8 cellular contexts compared by ENCODE assay signal in genomic region chr4:71187399-71188196, GRCh38.
DNase-seq lines count a peak whose midpoint lies in the region; ATAC-seq, FAIRE-seq and TF ChIP-seq lines count a peak whose summit lies in the region.

No MANE protein-coding gene starts in this region.

- no peak for FAIRE-seq in D721Med (lab: Jason Lieb, UNC)

- H3K27ac Mint-ChIP-seq in activated T-helper 2 cell treated with anti-CD3 and anti-CD28 coated beads, Interferon-gamma antibody, Interleukin-2, Interleukin-4, amounts not matched to agents 10 μg/mL and 5 μg/mL and 100 μg/mL, durations not matched to agents 14 hours and 24 hours and 36 hours = no peak overlapping the region
- H3K27ac Mint-ChIP-seq in glutamatergic neuron (ENCODE audit: unreplicated experiment) (no peak overlapping the region), osteocyte (ENCODE audit: unreplicated experiment) (peak overlapping the region; percentile 59)

- H3K4me3 Mint-ChIP-seq in activated T-helper 2 cell treated with anti-CD3 and anti-CD28 coated beads, Interferon-gamma antibody, Interleukin-2, Interleukin-4, amounts not matched to agents 10 μg/mL and 5 μg/mL and 100 μg/mL, durations not matched to agents 14 hours and 24 hours and 36 hours (ENCODE audit: low read depth) = peak overlapping the region; percentile 74
- H3K4me3 Mint-ChIP-seq in glutamatergic neuron (ENCODE audit: unreplicated experiment) (peak overlapping the region; percentile 89), osteocyte (ENCODE audit: unreplicated experiment) (peak overlapping the region; percentile 81)

- no peaks in the 10 kb centered on the region for H3K9me3 Mint-ChIP-seq in activated T-helper 2 cell treated with anti-CD3 and anti-CD28 coated beads, Interferon-gamma antibody, Interleukin-2, Interleukin-4, amounts not matched to agents 10 μg/mL and 5 μg/mL and 100 μg/mL, durations not matched to agents 14 hours and 24 hours and 36 hours
- H3K9me3 Mint-ChIP-seq in glutamatergic neuron (ENCODE audit: unreplicated experiment) (peaks cover 4% of the 10 kb centered on the region), osteocyte (ENCODE audit: unreplicated experiment) (no peaks in the 10 kb centered on the region)

- H3K27me3 Mint-ChIP-seq in activated T-helper 2 cell treated with anti-CD3 and anti-CD28 coated beads, Interferon-gamma antibody, Interleukin-2, Interleukin-4, amounts not matched to agents 10 μg/mL and 5 μg/mL and 100 μg/mL, durations not matched to agents 14 hours and 24 hours and 36 hours (ENCODE audit: low read depth) = peaks cover 67% of the 10 kb centered on the region
- H3K27me3 Mint-ChIP-seq in glutamatergic neuron (ENCODE audit: unreplicated experiment) (peaks cover 13% of the 10 kb centered on the region), osteocyte (ENCODE audit: unreplicated experiment) (peaks cover 38% of the 10 kb centered on the region)

- intact Hi-C loops in activated T-helper 2 cell treated with anti-CD3 and anti-CD28 coated beads, Interferon-gamma antibody, Interleukin-2, Interleukin-4, amounts not matched to agents 10 μg/mL and 5 μg/mL and 100 μg/mL, durations not matched to agents 14 hours and 24 hours and 36 hours (cut with micrococcal nuclease) = loop anchor here (10.0 kb wide), 3 partner anchors 193 to 533 kb away; partner anchors contain the start of gene DCK

- H3K36me3 Mint-ChIP-seq in activated T-helper 2 cell treated with anti-CD3 and anti-CD28 coated beads, Interferon-gamma antibody, Interleukin-2, Interleukin-4, amounts not matched to agents 10 μg/mL and 5 μg/mL and 100 μg/mL, durations not matched to agents 14 hours and 24 hours and 36 hours (ENCODE audit: low read depth) = no peaks in the 10 kb centered on the region
- no peaks in the 10 kb centered on the region for H3K36me3 Mint-ChIP-seq in glutamatergic neuron (ENCODE audit: unreplicated experiment)
- peaks cover 3% of the 10 kb centered on the region for H3K36me3 Mint-ChIP-seq in osteocyte (ENCODE audit: unreplicated experiment)

- no peak for ATAC-seq in HG03045 (IDR thresholded peaks at IDR 0.05; ENCODE audit: unreplicated experiment)

- H3K4me1 Mint-ChIP-seq in activated T-helper 2 cell treated with anti-CD3 and anti-CD28 coated beads, Interferon-gamma antibody, Interleukin-2, Interleukin-4, amounts not matched to agents 10 μg/mL and 5 μg/mL and 100 μg/mL, durations not matched to agents 14 hours and 24 hours and 36 hours (ENCODE audit: low read depth) = peaks cover 22% of the 10 kb centered on the region
- H3K4me1 Mint-ChIP-seq in glutamatergic neuron (ENCODE audit: low read depth, unreplicated experiment) (peaks cover 9% of the 10 kb centered on the region), osteocyte (ENCODE audit: unreplicated experiment) (peaks cover 39% of the 10 kb centered on the region)

- peak in 2 of 3 experiments; percentile 34 to 52 for DNase-seq in NCI-H1417 (lab: John Stamatoyannopoulos, UW)
- no peak for DNase-seq in NCI-H1417 treated with DMSO at 0.1 percent for 48 hours (lab: John Stamatoyannopoulos, UW)
- peak; percentile 20 for DNase-seq in KG1 (lab: John Stamatoyannopoulos, UW)
- DNase-seq in activated T-helper 2 cell treated with anti-CD3 and anti-CD28 coated beads, Interferon-gamma antibody, Interleukin-2, Interleukin-4, amounts not matched to agents 10 μg/mL and 5 μg/mL and 100 μg/mL, durations not matched to agents 14 hours and 24 hours and 36 hours (ENCODE audit: low spot score) = no peak
- peak; percentile 34 for DNase-seq in glutamatergic neuron
- no peak for DNase-seq in osteocyte (ENCODE audit: extremely low spot score, unreplicated experiment)
- no peak for DNase-seq in D721Med (ENCODE audit: insufficient read length, low spot score)

- no peak for TF ChIP-seq CTCF in glutamatergic neuron (IDR thresholded peaks at IDR 0.05; ENCODE audit: partially characterized antibody, unreplicated experiment)
- no peak for TF ChIP-seq CTCF in osteocyte (IDR thresholded peaks at IDR 0.05)
- TF ChIP-seq CTCF in D721Med (IDR thresholded peaks at IDR 0.05; ENCODE audit: insufficient read depth, missing control alignments) = no peak

Comparison
In these comparisons a context has a peak if more than half of its experiments do, and no peak if none do; other contexts are left out.
1. DNase-seq: peak in NCI-H1417 (2 of 3), KG1 (single experiment) and glutamatergic neuron (single experiment); none in NCI-H1417 treated with DMSO at 0.1 percent for 48 hours (single experiment), activated T-helper 2 cell treated with anti-CD3 and anti-CD28 coated beads, Interferon-gamma antibody, Interleukin-2, Interleukin-4, amounts not matched to agents 10 μg/mL and 5 μg/mL and 100 μg/mL, durations not matched to agents 14 hours and 24 hours and 36 hours (single experiment), osteocyte (single experiment) and D721Med (single experiment).
2. Peak in every context shown above with its lines, with median percentiles within 50 percentile points of each other: H3K4me3 Mint-ChIP-seq.